Comparison of ENCODE assay signal across 8 cellular contexts in genomic region chr19:3984908-3985642, GRCh38. TPM values are rescaled to one million over a fixed set of nuclear protein-coding genes. Genes with fewer than 3 reads are reported as not detected.
DNase-seq lines count a peak whose midpoint lies in the region; ATAC-seq and TF ChIP-seq lines count a peak whose summit lies in the region.

EEF2 (minus strand) TSS chr19:3985463; CDS start chr19:3985380, 83 bp downstream.

- H3K4me3 ChIP-seq in SK-N-SH (ENCODE audit: low read depth in 2 of 2, low read length in 1 of 2) (peak within 1 kb of the TSS; percentile 91 to 99), gastroesophageal sphincter (peak within 1 kb of the TSS; percentile 80 to 94), neutrophil (ENCODE audit: low read depth in 1 of 2, low read length in 1 of 2) (peak within 1 kb of the TSS; percentile 90 to 95)

- H3K9ac ChIP-seq in SK-N-SH, result peak within 1 kb of the TSS; percentile 91

- H3K27ac ChIP-seq in SK-N-SH (ENCODE audit: low read depth in 2 of 2, low read length in 1 of 2), result peak within 1 kb of the TSS; percentile 90 to 91
- H3K27ac ChIP-seq in gastroesophageal sphincter, result peak within 1 kb of the TSS; percentile 91 to 96 (median 94)
- peak within 1 kb of the TSS; percentile 82 for H3K27ac ChIP-seq in neutrophil

- no peaks in the 10 kb centered on the region for H3K9me3 ChIP-seq in SK-N-SH
- H3K9me3 ChIP-seq in gastroesophageal sphincter, result no peaks in the 10 kb centered on the region
- no peaks in the 10 kb centered on the region for H3K9me3 ChIP-seq in neutrophil

- TF ChIP-seq POLR2A in gastroesophageal sphincter (IDR thresholded peaks at IDR 0.05), result peak; percentile 99

- peaks cover 59% of the 10 kb centered on the region for H3K4me1 Mint-ChIP-seq in activated naive CD4-positive, alpha-beta T cell treated with anti-CD3 and anti-CD28 coated beads, Interleukin-2, amount 10 ng/mL, durations not matched to agents 7 days and 5 days

- peak within 1 kb of the TSS; percentile 89 for H3K4me2 ChIP-seq in SK-N-SH

- peaks cover 51% of the 10 kb centered on the region for H4K20me1 ChIP-seq in SK-N-SH (ENCODE audit: insufficient read depth)

- peak; percentile 42 for ATAC-seq in GM21723 (IDR thresholded peaks at IDR 0.05; ENCODE audit: unreplicated experiment)
- ATAC-seq in gastroesophageal sphincter, result peak; percentile 69

- in situ Hi-C loops in Caki2 (cut with HindIII; ENCODE audit: low pct_unique_long_range_greater_than_20kb, low sequenced_read_pairs), result loop anchor here (25.0 kb wide), 1 partner anchor 227 kb away; no protein-coding TSS in a partner anchor

- H3K9me2 ChIP-seq in SK-N-SH, result no peaks in the 10 kb centered on the region

- DNase-seq in Caki2 (ENCODE audit: low read depth), result peak; percentile 85
- peak; percentile 89 for DNase-seq in NAMALWA (ENCODE audit: low spot score)
- peak; percentile 98 for DNase-seq in SK-N-SH
- DNase-seq in activated naive CD4-positive, alpha-beta T cell treated with anti-CD3 and anti-CD28 coated beads, Interleukin-2, amount 10 ng/mL, durations not matched to agents 7 days and 5 days, result peak; percentile 92

- POLR2A ChIA-PET in SK-N-SH (lab: Yijun Ruan, JAX), result interaction anchor here (0.7 to 6.8 kb wide), 20 partner anchors 9 to 472 kb away, joined by 3 to 60 read pairs (median 4); partner anchors contain the start of genes ATCAY, CREB3L3, DAPK3 and MRPL54

- peak within 1 kb of the TSS; percentile 90 for H2AFZ ChIP-seq in SK-N-SH (ENCODE audit: low read depth)

- H3K27me3 ChIP-seq in SK-N-SH (ENCODE audit: insufficient read depth) (no peaks in the 10 kb centered on the region), gastroesophageal sphincter (no peaks in the 10 kb centered on the region), neutrophil (peaks cover 5% of the 10 kb centered on the region)

- H3K27ac Mint-ChIP-seq in activated naive CD4-positive, alpha-beta T cell treated with anti-CD3 and anti-CD28 coated beads, Interleukin-2, amount 10 ng/mL, durations not matched to agents 7 days and 5 days, result peak within 1 kb of the TSS; percentile 90

- H3K27me3 Mint-ChIP-seq in activated naive CD4-positive, alpha-beta T cell treated with anti-CD3 and anti-CD28 coated beads, Interleukin-2, amount 10 ng/mL, durations not matched to agents 7 days and 5 days, result no peaks in the 10 kb centered on the region

- H3K9me3 Mint-ChIP-seq in activated naive CD4-positive, alpha-beta T cell treated with anti-CD3 and anti-CD28 coated beads, Interleukin-2, amount 10 ng/mL, durations not matched to agents 7 days and 5 days, result no peaks in the 10 kb centered on the region

- H3K36me3 Mint-ChIP-seq in activated naive CD4-positive, alpha-beta T cell treated with anti-CD3 and anti-CD28 coated beads, Interleukin-2, amount 10 ng/mL, durations not matched to agents 7 days and 5 days, result peaks cover 37% of the 10 kb centered on the region

- H3K79me2 ChIP-seq in SK-N-SH (ENCODE audit: insufficient read depth), result peaks cover 52% of the 10 kb centered on the region

- WGBS in SK-N-SH (ENCODE audit: low lambda C conversion rate), result under 1% methylated on average over 41 of the region's 80 CpGs
- whole genome bisulfite sequencing in gastroesophageal sphincter (ENCODE audit: low coverage in 1 of 2), 2 donors, result 0% methylated on average over 1 to 7 of the region's 80 CpGs

- TF ChIP-seq RAD21 in SK-N-SH (IDR thresholded peaks at IDR 0.05; ENCODE audit: low read length), result no peak

- H3K36me3 ChIP-seq in SK-N-SH (replicated peaks in 1 of 2; ENCODE audit: control insufficient read depth in 1 of 2, insufficient read depth in 2 of 2, low read length in 1 of 2) (peaks cover 43 to 46% of the 10 kb centered on the region in 2 experiments), gastroesophageal sphincter (peaks cover 4 to 40% of the 10 kb centered on the region in 2 donors), neutrophil (peaks cover 40% of the 10 kb centered on the region)

- CTCF ChIA-PET in SK-N-SH (lab: Yijun Ruan, JAX), result interaction anchor here (0.6 to 1.6 kb wide), 18 partner anchors 8 to 506 kb away, joined by 3 to 13 read pairs (median 4); partner anchors contain the start of genes DAPK3 and PIAS4
- CTCF ChIA-PET in activated naive CD4-positive, alpha-beta T cell treated with anti-CD3 and anti-CD28 coated beads, Interleukin-2, amount 10 ng/mL, durations not matched to agents 7 days and 5 days (lab: Charles Lee), result interaction anchor here (1.1 to 1.7 kb wide), 7 partner anchors 16 to 223 kb away, joined by 3 to 14 read pairs (median 4); partner anchors contain the start of genes MRPL54 and PIAS4

- H3K4me1 ChIP-seq in SK-N-SH (ENCODE audit: control insufficient read depth in 1 of 2, insufficient read depth in 2 of 2, low read depth in 1 of 2, low read length in 1 of 2), result peaks cover 15 to 37% of the 10 kb centered on the region in 2 experiments
- H3K4me1 ChIP-seq in gastroesophageal sphincter, result peaks cover 6 to 77% (median 34%) of the 10 kb centered on the region in 3 donors
- H3K4me1 ChIP-seq in neutrophil (ENCODE audit: control insufficient read depth in 1 of 2, insufficient read depth in 1 of 2, low read depth in 1 of 2, low read length in 1 of 2), result peaks cover 41 to 46% of the 10 kb centered on the region in 2 experiments

- H3K4me3 Mint-ChIP-seq in activated naive CD4-positive, alpha-beta T cell treated with anti-CD3 and anti-CD28 coated beads, Interleukin-2, amount 10 ng/mL, durations not matched to agents 7 days and 5 days, result peak within 1 kb of the TSS; percentile 97

- peaks cover 49% of the 10 kb centered on the region for H3F3A ChIP-seq in SK-N-SH (replicated peaks; ENCODE audit: insufficient read depth)

- TF ChIP-seq EP300 in SK-N-SH (IDR thresholded peaks at IDR 0.05; ENCODE audit: borderline replicate concordance in 1 of 2, low read depth in 1 of 2, low read length in 1 of 2), result peak in 1 of 2 experiments; percentile 32; a peak in 1 of 4 replicates
- no peak for TF ChIP-seq EP300 in gastroesophageal sphincter (IDR thresholded peaks at IDR 0.05)

- TF ChIP-seq CTCF in SK-N-SH (IDR thresholded peaks at IDR 0.05), result no peak
- peak in 3 of 4 experiments; percentile 10 to 19 (median 12) for TF ChIP-seq CTCF in gastroesophageal sphincter (IDR thresholded peaks at IDR 0.05)
- peak; percentile 16 for TF ChIP-seq CTCF in neutrophil (IDR thresholded peaks at IDR 0.05)
- TF ChIP-seq CTCF in subcutaneous adipose tissue (IDR thresholded peaks at IDR 0.05; ENCODE audit: low read depth), result no peak

TF ChIP-seq in SK-N-SH, 30 proteins besides CTCF, POLR2A, EP300 and RAD21 (continues in another document):
- TF ChIP-seq RFX5 (IDR thresholded peaks at IDR 0.05; ENCODE audit: low read length) (no peak), NFIC (IDR thresholded peaks at IDR 0.05; ENCODE audit: borderline replicate concordance) (no peak), RCOR1 (IDR thresholded peaks at IDR 0.05; ENCODE audit: low read length) (peak; percentile 23; the same call in 1 of the 2 replicates), NRF1 (IDR thresholded peaks at IDR 0.05; ENCODE audit: low read depth, low read length) (peak; percentile 93), JUND (IDR thresholded peaks at IDR 0.05) (no peak), IRF3 (IDR thresholded peaks at IDR 0.05; ENCODE audit: low read depth, low read length) (no peak)
- TF ChIP-seq, protein P1, sequence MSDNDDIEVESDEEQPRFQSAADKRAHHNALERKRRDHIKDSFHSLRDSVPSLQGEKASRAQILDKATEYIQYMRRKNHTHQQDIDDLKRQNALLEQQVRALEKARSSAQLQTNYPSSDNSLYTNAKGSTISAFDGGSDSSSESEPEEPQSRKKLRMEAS (IDR thresholded peaks at IDR 0.05; ENCODE audit: low read depth), result peak; percentile 93
- TF ChIP-seq, protein P2, sequence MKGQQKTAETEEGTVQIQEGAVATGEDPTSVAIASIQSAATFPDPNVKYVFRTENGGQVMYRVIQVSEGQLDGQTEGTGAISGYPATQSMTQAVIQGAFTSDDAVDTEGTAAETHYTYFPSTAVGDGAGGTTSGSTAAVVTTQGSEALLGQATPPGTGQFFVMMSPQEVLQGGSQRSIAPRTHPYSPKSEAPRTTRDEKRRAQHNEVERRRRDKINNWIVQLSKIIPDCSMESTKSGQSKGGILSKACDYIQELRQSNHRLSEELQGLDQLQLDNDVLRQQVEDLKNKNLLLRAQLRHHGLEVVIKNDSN (IDR thresholded peaks at IDR 0.05; ENCODE audit: borderline replicate concordance, low read depth), result peak; percentile 96

RNA-seq across cellular contexts. Expression of gene EEF2, which starts in this region (rescaled TPM):
- 2,780 and 2,952 TPM in 2 replicates for total RNA-seq in Caki2 (2014; rRNA removed; shearing (Covaris generic); ENCODE audit: low replicate concordance)
- 1,295 and 1,553 TPM in 2 replicates for polyA plus RNA-seq in SK-N-SH (2012; rRNA removed)
- polyA plus RNA-seq in SK-N-SH (2012; cell fraction: cytosol; rRNA removed), result 756 and 1,170 TPM in 2 replicates
- 816 and 855 TPM in 2 replicates for polyA plus RNA-seq in SK-N-SH (2012; cell fraction: nucleus; rRNA removed)
- total RNA-seq in gastroesophageal sphincter (1,000 to 10,000 TPM; 2,212 to 2,463 (median 2,311) TPM), subcutaneous adipose tissue (1,000 to 10,000 TPM in 3 of 4 donors, 100 to 1,000 TPM in 1; 784 to 3,342 (median 1,545) TPM)

Comparison
In these comparisons a context has a peak if more than half of its experiments do, and no peak if none do; other contexts are left out.
1. Peak in every context shown above with its lines: DNase-seq, ATAC-seq, H3K4me3 ChIP-seq and H3K27ac ChIP-seq.
2. CTCF ChIP-seq: peak in gastroesophageal sphincter (3 of 4) and neutrophil (single experiment); none in SK-N-SH (single experiment) and subcutaneous adipose tissue (single experiment).